In the genomic region with DNA sequence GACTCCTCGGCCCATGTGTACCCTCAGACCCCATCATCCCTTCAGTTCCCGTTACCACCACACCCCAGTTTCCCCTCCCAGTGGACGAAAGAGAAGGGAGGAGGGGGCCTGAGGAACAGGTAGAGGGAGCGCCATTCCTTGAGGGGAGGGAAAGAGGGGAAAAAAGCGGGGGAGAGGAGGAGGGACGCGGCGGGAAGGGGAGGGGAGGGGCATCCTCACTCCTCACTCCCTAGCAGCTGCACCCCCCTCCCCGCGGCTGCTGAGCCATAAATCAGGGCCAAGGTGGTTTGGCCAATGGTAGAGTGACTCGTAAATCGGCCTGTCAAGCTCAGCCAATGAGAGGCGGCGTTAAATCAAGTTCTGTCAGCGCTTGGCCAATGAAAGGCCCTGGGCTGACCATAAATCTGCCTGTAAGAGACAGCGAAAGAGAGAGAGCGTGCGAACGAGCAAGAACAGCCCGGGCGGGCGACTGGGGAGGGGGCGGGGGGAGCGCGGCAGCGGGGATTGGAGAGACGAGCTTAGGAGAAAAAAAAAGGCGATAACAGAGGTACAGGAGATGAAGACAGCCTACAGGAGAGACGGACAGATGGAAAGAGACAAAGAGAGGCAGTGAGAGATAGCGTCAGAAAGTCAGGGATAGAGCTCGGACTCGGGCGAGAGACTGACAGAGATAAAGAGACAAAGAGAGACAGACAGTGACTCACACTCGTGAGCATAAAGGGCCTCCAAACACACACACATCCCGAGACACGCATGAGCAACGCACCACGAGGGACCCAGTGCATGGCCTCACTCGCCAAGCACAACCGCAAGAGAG, we compare ENCODE assay signal across 9 cellular contexts. TPM values are rescaled to one million over a fixed set of nuclear protein-coding genes. Genes with fewer than 3 reads are reported as not detected.
A peak's percentile ranks its signal among the peaks of the same experiment; 100 is the strongest.
DNase-seq lines count a peak whose midpoint lies in the region; ATAC-seq and TF ChIP-seq lines count a peak whose summit lies in the region.
"Had no signal": no experiment of that assay in that cellular context is flagged by ENCODE, and none has a peak within 500 bp of the region (broad histone marks: within the 10 kb centered on the region; RNA-seq: fewer than 3 reads in every experiment).

No MANE protein-coding gene starts in this region.

- intact Hi-C loops in activated CD4-positive, alpha-beta T cell treated with anti-CD3 and anti-CD28 coated beads for 36 hours (cut with DNase I, micrococcal nuclease) = loop anchor here (1.0 to 2.0 kb wide), 8 partner anchors 26 to 144 kb away; a partner anchor contains a TSS
- intact Hi-C loops in colonic mucosa (cut with DNase I) = loop anchor here (10.0 kb wide), 1 partner anchor 354 kb away; a partner anchor contains a TSS

- H3K36me3 Mint-ChIP-seq in activated CD4-positive, alpha-beta T cell treated with anti-CD3 and anti-CD28 coated beads for 36 hours (ENCODE audit: low read depth) = no peaks in the 10 kb centered on the region
- H3K36me3 Mint-ChIP-seq: activated naive CD4-positive, alpha-beta T cell treated with anti-CD3 and anti-CD28 coated beads, Interleukin-2, amount 50 U/mL, for 24 hours had no signal

- peak overlapping the region; percentile 81 to 89 for H3K9ac ChIP-seq in colonic mucosa (ENCODE audit: low read depth in 2 of 2, low read length in 2 of 2)

- CTCF ChIA-PET in activated CD4-positive, alpha-beta T cell treated with anti-CD3 and anti-CD28 coated beads for 36 hours (lab: Charles Lee) = interaction anchor here (0.6 to 8.2 kb wide), 24 partner anchors 8 to 144 kb away, joined by 3 to 85 read pairs (median 4); a partner anchor contains a TSS

- peak; percentile 98 for ATAC-seq in HG03442 (IDR thresholded peaks at IDR 0.05; ENCODE audit: unreplicated experiment)
- peak; percentile 93 for ATAC-seq in activated CD4-positive, alpha-beta T cell treated with anti-CD3 and anti-CD28 coated beads for 36 hours

- H3K4me1 ChIP-seq in BE2C (peaks cover 22% of the 10 kb centered on the region), colonic mucosa (no peaks in the 10 kb centered on the region)

- H3K36me3 ChIP-seq in BE2C (no peaks in the 10 kb centered on the region), colonic mucosa (no peaks in the 10 kb centered on the region)

- no peak overlapping the region for H3K27ac Mint-ChIP-seq in activated CD4-positive, alpha-beta T cell treated with anti-CD3 and anti-CD28 coated beads for 36 hours
- H3K27ac Mint-ChIP-seq: activated naive CD4-positive, alpha-beta T cell treated with anti-CD3 and anti-CD28 coated beads, Interleukin-2, amount 50 U/mL, for 24 hours had no signal

- H3K4me3 Mint-ChIP-seq in activated CD4-positive, alpha-beta T cell treated with anti-CD3 and anti-CD28 coated beads for 36 hours = no peak overlapping the region
- H3K4me3 Mint-ChIP-seq: activated naive CD4-positive, alpha-beta T cell treated with anti-CD3 and anti-CD28 coated beads, Interleukin-2, amount 50 U/mL, for 24 hours had no signal

- H3K9me3 Mint-ChIP-seq in activated CD4-positive, alpha-beta T cell treated with anti-CD3 and anti-CD28 coated beads for 36 hours (ENCODE audit: low read depth) = no peaks in the 10 kb centered on the region
- H3K9me3 Mint-ChIP-seq: activated naive CD4-positive, alpha-beta T cell treated with anti-CD3 and anti-CD28 coated beads, Interleukin-2, amount 50 U/mL, for 24 hours had no signal

- H3K9me3 ChIP-seq in BE2C (no peaks in the 10 kb centered on the region), colonic mucosa (no peaks in the 10 kb centered on the region)

- H3K27me3 ChIP-seq in BE2C (no peaks in the 10 kb centered on the region), colonic mucosa (no peaks in the 10 kb centered on the region)

- H3K4me3 ChIP-seq in BE2C (ENCODE audit: low read depth, low read length) (peak overlapping the region; percentile 86), colonic mucosa (peak overlapping the region; percentile 41)

- POLR2A ChIA-PET in activated CD4-positive, alpha-beta T cell treated with anti-CD3 and anti-CD28 coated beads for 36 hours (lab: Charles Lee) = interaction anchor here (0.6 to 2.8 kb wide), 12 partner anchors 8 to 1357 kb away, joined by 3 to 44 read pairs (median 4); a partner anchor contains a TSS

- TF ChIP-seq CTCF in BE2C (IDR thresholded peaks at IDR 0.05; ENCODE audit: low read depth, low read length) = no peak
- TF ChIP-seq CTCF in colonic mucosa (IDR thresholded peaks at IDR 0.05) = no peak

- H3K27ac ChIP-seq in colonic mucosa = peak overlapping the region; percentile 75

- H3K4me1 Mint-ChIP-seq in activated CD4-positive, alpha-beta T cell treated with anti-CD3 and anti-CD28 coated beads for 36 hours = peaks cover 18% of the 10 kb centered on the region

- DNase-seq in BE2C (peak; percentile 98), GM19240 (ENCODE audit: insufficient read length, low spot score) (peak; percentile 96), NCI-H510A treated with DMSO at 0.1 percent for 48 hours (lab: John Stamatoyannopoulos, UW) (peak; percentile 98), colonic mucosa (peak; percentile 97), left kidney (ENCODE audit: low read depth, low spot score) (peak; percentile 100)
- DNase-seq in activated CD4-positive, alpha-beta T cell treated with anti-CD3 and anti-CD28 coated beads for 36 hours = peak; percentile 96
- peak; percentile 95 for DNase-seq in stimulated activated CD4-positive, alpha-beta T cell treated with anti-CD3 and anti-CD28 coated beads, Interleukin-1b, Interleukin-23, amount 100 ng/mL, for 48 hours

- H3K27me3 Mint-ChIP-seq in activated CD4-positive, alpha-beta T cell treated with anti-CD3 and anti-CD28 coated beads for 36 hours = no peaks in the 10 kb centered on the region
- H3K27me3 Mint-ChIP-seq: activated naive CD4-positive, alpha-beta T cell treated with anti-CD3 and anti-CD28 coated beads, Interleukin-2, amount 50 U/mL, for 24 hours had no signal

RNA-seq across cellular contexts. Expression of a gene that starts 5.1 kb away (rescaled TPM):
- not detected for polyA plus RNA-seq in BE2C (2012; ENCODE audit: insufficient read depth, insufficient read length, low read depth)
- 1 to 10 TPM in 1 of 2 experiments, under 1 TPM in 1; 0.98 to 1.7 TPM for total RNA-seq in activated CD4-positive, alpha-beta T cell treated with anti-CD3 and anti-CD28 coated beads for 36 hours
- total RNA-seq in colonic mucosa = under 1 TPM in 1 of 2 donors, not detected in 1; 0.21 TPM

RNA-seq across cellular contexts. Expression of a gene that starts 25.4 kb away (rescaled TPM):
- polyA plus RNA-seq in BE2C (2012; ENCODE audit: insufficient read depth, insufficient read length, low read depth) = 25.0 TPM
- total RNA-seq in activated CD4-positive, alpha-beta T cell treated with anti-CD3 and anti-CD28 coated beads for 36 hours = under 1 TPM; 0.73 to 0.74 TPM
- total RNA-seq in colonic mucosa = 1 to 10 TPM; 3.8 to 7.3 TPM

RNA-seq across cellular contexts. Expression of a gene that starts 34.2 kb away (rescaled TPM):
- 156 TPM for polyA plus RNA-seq in BE2C (2012; ENCODE audit: insufficient read depth, insufficient read length, low read depth)
- 10 to 100 TPM; 95.2 to 98.7 TPM for total RNA-seq in activated CD4-positive, alpha-beta T cell treated with anti-CD3 and anti-CD28 coated beads for 36 hours
- 100 to 1,000 TPM; 164 to 173 TPM for total RNA-seq in colonic mucosa

RNA-seq across cellular contexts. Expression of a gene that starts 58.3 kb away (rescaled TPM):
- polyA plus RNA-seq in BE2C (2012; ENCODE audit: insufficient read depth, insufficient read length, low read depth) = 0.97 TPM
- total RNA-seq in activated CD4-positive, alpha-beta T cell treated with anti-CD3 and anti-CD28 coated beads for 36 hours = not detected
- total RNA-seq in colonic mucosa = under 1 TPM in 1 of 2 donors, not detected in 1; 0.30 TPM

RNA-seq across cellular contexts. Expression of a gene that starts 59.9 kb away (rescaled TPM):
- polyA plus RNA-seq in BE2C (2012; ENCODE audit: insufficient read depth, insufficient read length, low read depth) = 48.7 TPM
- 10 to 100 TPM; 38.6 to 58.0 TPM for total RNA-seq in activated CD4-positive, alpha-beta T cell treated with anti-CD3 and anti-CD28 coated beads for 36 hours
- 100 to 1,000 TPM in 1 of 2 donors, 1 to 10 TPM in 1; 7.8 to 120 TPM for total RNA-seq in colonic mucosa

Comparison
In these comparisons a context has a peak if more than half of its experiments do, and no peak if none do; other contexts are left out.
1. Peak in every context shown above with its lines: DNase-seq, ATAC-seq, H3K4me3 ChIP-seq and H3K27ac ChIP-seq.